ENCODE assay signal across 27 cellular contexts in the genomic region with DNA sequence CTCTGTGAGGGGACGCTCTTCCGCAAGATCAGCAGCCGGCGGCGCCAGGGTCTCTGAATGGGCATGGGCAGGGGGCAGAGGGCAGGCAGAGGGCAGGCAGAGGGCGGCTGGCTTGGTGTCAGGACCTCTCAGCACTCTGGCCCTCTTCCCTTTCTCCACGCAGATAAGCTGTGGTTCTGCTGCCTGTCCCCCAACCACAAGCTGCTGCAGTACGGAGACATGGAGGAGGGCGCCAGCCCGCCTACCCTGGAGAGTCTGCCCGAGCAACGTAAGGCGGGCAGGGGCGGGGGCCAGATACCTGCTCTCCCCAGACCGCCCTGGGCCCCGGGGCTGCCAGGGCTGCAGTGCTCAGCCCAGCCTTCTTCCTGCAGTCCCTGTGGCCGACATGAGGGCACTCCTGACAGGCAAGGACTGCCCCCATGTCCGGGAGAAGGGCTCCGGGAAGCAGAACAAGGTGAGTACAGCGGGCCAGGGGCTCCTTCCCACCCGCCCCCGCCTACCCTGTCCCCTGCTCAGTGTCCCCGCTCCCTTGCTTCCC. TPM values are rescaled to one million over a fixed set of nuclear protein-coding genes. Genes with fewer than 3 reads are reported as not detected.
"Had no signal": no experiment of that assay in that cellular context is flagged by ENCODE, and none has a peak within 500 bp of the region (broad histone marks: within the 10 kb centered on the region; RNA-seq: fewer than 3 reads in every experiment).

No MANE protein-coding gene starts in this region.

- H3K9me3 ChIP-seq: colonic mucosa, gastrocnemius medialis, heart left ventricle, left lung, mucosa of descending colon, psoas muscle, spleen, thoracic aorta, tibial nerve, upper lobe of left lung had no signal

- H3K4me1 ChIP-seq: colonic mucosa had no signal

- H3K79me2 ChIP-seq: hepatocyte had no signal

- H3K27me3 ChIP-seq: colonic mucosa, gastrocnemius medialis, heart left ventricle, hepatocyte, left lung, spleen, tibial nerve, upper lobe of left lung had no signal

- H3K4me2 ChIP-seq: hepatocyte had no signal

- DNase-seq: colonic mucosa; effector CD8-positive, alpha-beta T cell; endodermal cell; foreskin fibroblast; gastrocnemius medialis; left cardiac atrium; mesenchymal stem cell; mucosa of descending colon; naive B cell; psoas muscle; spleen; stimulated activated CD4-positive, alpha-beta T cell treated with anti-CD3 and anti-CD28 coated beads, Interleukin-4, amount 100 ng/mL, for 4 hours had no signal

- FAIRE-seq: islet of Langerhans, urothelium cell line had no signal

- H3K27ac ChIP-seq: colonic mucosa, epithelial cell of prostate, gastrocnemius medialis, heart left ventricle, hepatocyte, left lung, psoas muscle, skin epidermis, spleen, thoracic aorta, tibial nerve, upper lobe of left lung had no signal

- H2AFZ ChIP-seq: hepatocyte had no signal

- H3K4me3 ChIP-seq: colonic mucosa, gastrocnemius medialis, heart left ventricle, hepatocyte, left lung, mucosa of descending colon, psoas muscle, skin epidermis, spleen, thoracic aorta, tibial nerve, upper lobe of left lung had no signal

- H3K36me3 ChIP-seq: colonic mucosa had no signal

- ATAC-seq: esophagus mucosa; gastrocnemius medialis; heart left ventricle; left cardiac atrium; left lung; mucosa of descending colon; natural killer cell treated with Interleukin-12 subunit alpha and Interleukin-12 subunit beta and Interleukin-15 and Interleukin-18, amount 100 ng/mL, for 72 hours; psoas muscle; right cardiac atrium; stimulated activated memory B cell treated with anti-CD40 and anti-IgM and Interleukin-4, amounts not matched to agents 10 μg/mL and 1 μg/mL and 100 μg/mL, for 72 hours had no signal

RNA-seq across cellular contexts. Expression of gene EXOC3L1, which starts 13.1 kb away (rescaled TPM):
- total RNA-seq: osteocyte had no signal
